In the genomic region with DNA sequence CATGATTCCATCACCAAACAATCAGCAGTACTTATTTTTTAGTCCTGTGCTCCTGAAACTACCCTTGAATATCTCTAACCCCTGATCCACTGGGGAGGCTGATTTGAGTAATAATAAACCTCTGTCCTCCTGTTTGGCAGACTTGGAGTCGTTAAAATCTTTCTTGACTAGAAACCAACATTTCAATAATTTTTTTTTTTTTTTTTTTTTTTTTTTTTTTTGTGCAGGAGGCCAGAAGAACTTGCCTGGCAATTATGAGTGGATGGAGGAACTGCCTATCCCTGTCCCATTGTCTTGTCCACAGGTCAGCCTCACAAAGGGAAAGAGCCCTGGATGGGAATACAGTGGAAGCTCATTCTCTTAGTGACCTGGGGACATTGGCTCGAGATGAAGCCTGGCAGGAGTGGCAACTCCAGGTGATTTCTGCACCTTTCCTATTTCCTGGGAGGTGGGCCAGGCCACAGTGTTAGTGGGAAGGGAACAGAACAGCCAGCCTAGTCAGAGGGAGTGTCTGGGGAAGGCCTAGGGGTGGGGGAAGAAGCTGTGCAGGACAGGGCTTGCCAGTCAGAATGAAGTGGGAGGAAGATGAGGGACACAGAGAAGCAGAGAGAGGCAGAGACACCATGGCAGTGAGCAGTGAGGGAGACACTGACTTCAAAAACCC, we compare ENCODE assay signal across 13 cellular contexts. TPM values are rescaled to one million over a fixed set of nuclear protein-coding genes. Genes with fewer than 3 reads are reported as not detected.
"Had no signal": no experiment of that assay in that cellular context is flagged by ENCODE, and none has a peak within 500 bp of the region (broad histone marks: within the 10 kb centered on the region; RNA-seq: fewer than 3 reads in every experiment).

No MANE protein-coding gene starts in this region.

RNA-seq across cellular contexts. Expression of gene PSG8, which starts 3.7 kb away (rescaled TPM):
- total RNA-seq: endodermal cell; esophagus mucosa; kidney; left cardiac atrium; left ventricle myocardium inferior; lower lobe of right lung; natural killer cell treated with Interleukin-12 subunit alpha and Interleukin-12 subunit beta and Interleukin-15 and Interleukin-18, amount 100 ng/mL, for 72 hours; progenitor cell of endocrine pancreas; right cardiac atrium; smooth muscle cell; urinary bladder had no signal
- polyA plus RNA-seq: immature natural killer cell, right cardiac atrium, smooth muscle cell, urinary bladder had no signal

RNA-seq across cellular contexts. Expression of gene PSG3, which starts 21.5 kb away (rescaled TPM):
- total RNA-seq: endodermal cell; esophagus mucosa; kidney; left cardiac atrium; left ventricle myocardium inferior; lower lobe of right lung; natural killer cell treated with Interleukin-12 subunit alpha and Interleukin-12 subunit beta and Interleukin-15 and Interleukin-18, amount 100 ng/mL, for 72 hours; progenitor cell of endocrine pancreas; right cardiac atrium; smooth muscle cell; urinary bladder had no signal
- polyA plus RNA-seq: immature natural killer cell, pancreas, right cardiac atrium, smooth muscle cell, urinary bladder had no signal
